8 cellular contexts compared by ENCODE assay signal in genomic region chr5:36150676-36151433, GRCh38. TPM values are rescaled to one million over a fixed set of nuclear protein-coding genes. Genes with fewer than 3 reads are reported as not detected.
DNase-seq lines count a peak whose midpoint lies in the region; ATAC-seq, FAIRE-seq and TF ChIP-seq lines count a peak whose summit lies in the region.

No MANE protein-coding gene starts in this region.

- H2AFZ ChIP-seq in H1 (ENCODE audit: low read length) = peak overlapping the region; percentile 65

- H3K27ac ChIP-seq in H1 (ENCODE audit: low read depth, low read length) = no peak overlapping the region

- peaks cover 0 to 30% of the 10 kb centered on the region in 2 experiments; a peak in 3 of 4 replicates for H3K79me2 ChIP-seq in H1 (ENCODE audit: control insufficient read depth in 1 of 2, insufficient read depth in 2 of 2, low read length in 2 of 2)

- H2AK5ac ChIP-seq in H1 (ENCODE audit: low read depth, low read length) = no peak overlapping the region

- 11% methylated on average over 23 of the region's 23 CpGs; no CpG with 5 or more reads in 1 of the 2 experiments for WGBS in H1 (ENCODE audit: extremely low coverage in 1 of 2, insufficient coverage in 1 of 2, insufficient read length in 1 of 2, insufficient replicate concordance in 2 of 2, low coverage in 1 of 2, low lambda C conversion rate in 2 of 2, missing lambda C conversion rate in 1 of 2), 2 experiments

- H3K23ac ChIP-seq in H1 (ENCODE audit: insufficient read length) = no peak overlapping the region

- CTCF ChIA-PET in activated CD8-positive, alpha-beta T cell treated with anti-CD3 and anti-CD28 coated beads for 36 hours (lab: Charles Lee) = interaction anchor here (0.7 to 1.9 kb wide), 5 partner anchors 10 to 1306 kb away, joined by 3 to 11 read pairs (median 4); partner anchors contain the start of gene NADK2
- CTCF ChIA-PET in H1 (lab: Charles Lee; ENCODE audit: partially characterized antibody) = interaction anchor here (0.9 to 6.1 kb wide), 8 partner anchors 9 to 187 kb away, joined by 3 to 44 read pairs (median 5); partner anchors contain the start of gene NADK2

- no peak overlapping the region for H3K14ac ChIP-seq in H1 (ENCODE audit: insufficient read length)

- FAIRE-seq in H1 (lab: Jason Lieb, UNC) = no peak

- no peak overlapping the region for H3K4ac ChIP-seq in H1 (replicated peaks; ENCODE audit: insufficient read length, low read depth, low read length)

- H3K27ac Mint-ChIP-seq in activated CD8-positive, alpha-beta T cell treated with anti-CD3 and anti-CD28 coated beads for 36 hours = peak overlapping the region; percentile 89

- no peak overlapping the region for H4K91ac ChIP-seq in H1 (replicated peaks; ENCODE audit: insufficient read length, low read length)

- TF ChIP-seq EP300 in H1 (IDR thresholded peaks at IDR 0.05; ENCODE audit: borderline replicate concordance in 1 of 2, low read depth in 2 of 2, low read length in 2 of 2) = no peak

- H4K8ac ChIP-seq in H1 (ENCODE audit: extremely low read depth, insufficient read depth, low read length) = peak overlapping the region; percentile 81; the same call in 1 of the 2 replicates

- peak overlapping the region; percentile 85 to 90 (median 86) for H3K4me3 ChIP-seq in H1 (ENCODE audit: extremely low read depth in 1 of 4, insufficient read depth in 2 of 4, low read depth in 3 of 4, low read length in 4 of 4)

- DNase-seq in DMS53 (lab: John Stamatoyannopoulos, UW) (peak; percentile 48), DMS53 treated with DMSO at 0.1 percent for 48 hours (lab: John Stamatoyannopoulos, UW; ENCODE audit: unreplicated experiment) (no peak), NCI-H460 (ENCODE audit: extremely low read depth, low read depth) (peak; percentile 18), H1 (ENCODE audit: low read depth in 1 of 2, low spot score in 2 of 2) (peak in 1 of 2 experiments; percentile 54), midbrain (lab: John Stamatoyannopoulos, UW) (peak; percentile 34)
- DNase-seq in activated CD8-positive, alpha-beta T cell treated with anti-CD3 and anti-CD28 coated beads for 36 hours = peak; percentile 85
- DNase-seq in stimulated activated naive CD4-positive, alpha-beta T cell treated with Interleukin-2 at 50 U/mL for 16 hours (lab: John Stamatoyannopoulos, UW) = peak; percentile 37

- H3K9ac ChIP-seq in H1 (replicated peaks in 1 of 4; ENCODE audit: extremely low read depth in 1 of 4, low read depth in 3 of 4, low read length in 3 of 4) = peak overlapping the region in 3 of 4 experiments; percentile 52 to 64 (median 63); a peak in 6 of 7 replicates

- POLR2A ChIA-PET in activated CD8-positive, alpha-beta T cell treated with anti-CD3 and anti-CD28 coated beads for 36 hours (lab: Charles Lee) = interaction anchor here (0.6 to 3.5 kb wide), 9 partner anchors 9 to 725 kb away, joined by 3 to 34 read pairs (median 4); partner anchors contain the start of gene NADK2
- POLR2A ChIA-PET in H1 (lab: Charles Lee; ENCODE audit: partially characterized antibody) = interaction anchor here (0.5 to 2.4 kb wide), 5 partner anchors 9 to 996 kb away, joined by 3 to 13 read pairs (median 4); partner anchors contain the start of gene UGT3A2

- TF ChIP-seq RAD21 in H1 (IDR thresholded peaks at IDR 0.05 in 1 of 2, conservative IDR thresholded peaks at IDR 0.05 in 1 of 2; ENCODE audit: low read depth in 2 of 2, low read length in 2 of 2) = no peak

- H3K4me2 ChIP-seq in H1 (ENCODE audit: insufficient read depth in 1 of 2, low read depth in 2 of 2, low read length in 2 of 2) = peak overlapping the region; percentile 94 to 96

- no peak for TF ChIP-seq CTCF in activated CD8-positive, alpha-beta T cell treated with anti-CD3 and anti-CD28 coated beads for 36 hours (IDR thresholded peaks at IDR 0.05)
- TF ChIP-seq CTCF in H1 (IDR thresholded peaks at IDR 0.05; ENCODE audit: control extremely low read depth in 1 of 3, insufficient read depth in 1 of 3, low read depth in 1 of 3, low read length in 3 of 3) = no peak

- peaks cover 52% of the 10 kb centered on the region for H3K4me1 Mint-ChIP-seq in activated CD8-positive, alpha-beta T cell treated with anti-CD3 and anti-CD28 coated beads for 36 hours (ENCODE audit: low read depth)

- peaks cover 0 to 5% (median 2%) of the 10 kb centered on the region in 4 experiments; a peak in 3 of 7 replicates for H3K4me1 ChIP-seq in H1 (replicated peaks in 1 of 4; ENCODE audit: control insufficient read depth in 3 of 4, insufficient read depth in 4 of 4, low read length in 3 of 4)

- peaks cover 0 to 27% (median 7%) of the 10 kb centered on the region in 4 experiments; a peak in 5 of 8 replicates for H3K36me3 ChIP-seq in H1 (ENCODE audit: control insufficient read depth in 2 of 4, insufficient read depth in 4 of 4, low read length in 3 of 4)

- H4K20me1 ChIP-seq in H1 (replicated peaks in 1 of 2; ENCODE audit: control insufficient read depth in 1 of 2, insufficient read depth in 2 of 2, low read length in 2 of 2) = no peaks in the 10 kb centered on the region

- no peak overlapping the region for H2BK20ac ChIP-seq in H1 (ENCODE audit: low read length)

- H3K18ac ChIP-seq in H1 (ENCODE audit: extremely low read depth, low read length) = no peak overlapping the region

- no peak overlapping the region for H2BK5ac ChIP-seq in H1 (ENCODE audit: low read depth, low read length)

- peaks cover 34% of the 10 kb centered on the region for H3K36me3 Mint-ChIP-seq in activated CD8-positive, alpha-beta T cell treated with anti-CD3 and anti-CD28 coated beads for 36 hours (ENCODE audit: low read depth)

- H3K79me1 ChIP-seq in H1 (ENCODE audit: low read depth, low read length) = no peaks in the 10 kb centered on the region

- ATAC-seq in HG03159 (IDR thresholded peaks at IDR 0.05; ENCODE audit: unreplicated experiment) = peak; percentile 34
- peak; percentile 55 for ATAC-seq in activated CD8-positive, alpha-beta T cell treated with anti-CD3 and anti-CD28 coated beads for 36 hours

- H3K9me3 Mint-ChIP-seq in activated CD8-positive, alpha-beta T cell treated with anti-CD3 and anti-CD28 coated beads for 36 hours = no peaks in the 10 kb centered on the region

- peaks cover 12% of the 10 kb centered on the region; the same call in 1 of the 2 replicates for H3K23me2 ChIP-seq in H1 (ENCODE audit: low read depth, low read length)

- no peak overlapping the region for H2BK120ac ChIP-seq in H1 (replicated peaks; ENCODE audit: low read depth, low read length)

- peak overlapping the region; percentile 19 for H3K56ac ChIP-seq in H1 (replicated peaks; ENCODE audit: insufficient read length, low read depth, low read length)

- no peak overlapping the region for H2BK12ac ChIP-seq in H1 (ENCODE audit: low read depth, low read length)

- peak overlapping the region; percentile 99 for H3K4me3 Mint-ChIP-seq in activated CD8-positive, alpha-beta T cell treated with anti-CD3 and anti-CD28 coated beads for 36 hours

- H2BK15ac ChIP-seq in H1 (ENCODE audit: low read length) = no peak overlapping the region

- H3K27me3 Mint-ChIP-seq in activated CD8-positive, alpha-beta T cell treated with anti-CD3 and anti-CD28 coated beads for 36 hours = no peaks in the 10 kb centered on the region

- TF ChIP-seq POLR2A in H1 (IDR thresholded peaks at IDR 0.05; ENCODE audit: control extremely low read depth in 1 of 2, low read depth in 2 of 2, low read length in 2 of 2) = peak in 1 of 2 experiments; percentile 48; a peak in 1 of 3 replicates

- intact Hi-C loops in activated CD8-positive, alpha-beta T cell treated with anti-CD3 and anti-CD28 coated beads for 36 hours (cut with micrococcal nuclease) = loop anchor here (5.0 kb wide), 1 partner anchor 91 kb away; the partner anchor contains the start of gene NADK2

- no peaks in the 10 kb centered on the region for H3K9me3 ChIP-seq in H1 (ENCODE audit: insufficient read depth in 2 of 2, low read depth in 1 of 2, low read length in 1 of 2)

- no peak overlapping the region for H4K5ac ChIP-seq in H1 (ENCODE audit: insufficient read length, low read depth, low read length)

- H3K27me3 ChIP-seq in H1 (replicated peaks in 1 of 4; ENCODE audit: control insufficient read depth in 3 of 4, extremely low read depth in 1 of 4, insufficient read depth in 3 of 4, low read length in 3 of 4) = no peaks in the 10 kb centered on the region

TF ChIP-seq in H1, 55 proteins besides CTCF, POLR2A, EP300 and RAD21 (continues in another document):
- TF ChIP-seq SP4 (IDR thresholded peaks at IDR 0.05; ENCODE audit: low read length) = 0 out of 2 replicates have a peak, but pooled peaks have one; percentile 9
- peak; percentile 96 for TF ChIP-seq CREB1 (IDR thresholded peaks at IDR 0.05)

RNA-seq across cellular contexts. Expression of gene LMBRD2, which starts 0.8 kb away (rescaled TPM):
- 9.7 and 11.5 TPM in 2 replicates for total RNA-seq in NCI-H460 (2014; rRNA removed; shearing (Covaris generic))
- 5.6 and 10.9 TPM in 2 replicates for polyA plus RNA-seq in NCI-H460 (2014; cell fraction: nucleus; rRNA removed)
- 10 to 100 TPM in 1 of 2 experiments, 1 to 10 TPM in 1; 9.9 to 10.8 TPM for total RNA-seq in activated CD8-positive, alpha-beta T cell treated with anti-CD3 and anti-CD28 coated beads for 36 hours
- 3.9 and 4.1 TPM in 2 replicates for total RNA-seq in H1 (2021; fragmentation: NEBNext Ultra II Directional; extraction: Animal tissue kit (Norgen Biotek cat#: 25700))
- polyA plus RNA-seq in H1 (2011; rRNA removed) = 0.89 and 1.1 TPM in 2 replicates
- 1.6 TPM for polyA plus RNA-seq in H1 (2011; cell fraction: cytosol; rRNA removed)
- 1.1 TPM for polyA plus RNA-seq in H1 (2011; cell fraction: nucleus; rRNA removed)
- polyA plus RNA-seq in H1 (2012, experiment 1 of 2) = 0.88 to 1.7 TPM (median 1.2 TPM) in 4 replicates
- polyA plus RNA-seq in H1 (2012, experiment 2 of 2) = 0.08 TPM
- polyA plus RNA-seq in H1 (2013, experiment 1 of 2) = 3.8 TPM
- polyA plus RNA-seq in H1 (2013, experiment 2 of 2) = 4.9 TPM
- 4.6 and 6.9 TPM in 2 replicates for polyA minus RNA-seq in H1 (2011; rRNA and poly(A)+ RNA removed)
- 5.9 TPM for polyA minus RNA-seq in H1 (2011; cell fraction: cytosol; rRNA and poly(A)+ RNA removed)
- 8.1 TPM for polyA minus RNA-seq in H1 (2011; cell fraction: nucleus; rRNA and poly(A)+ RNA removed)

RNA-seq across cellular contexts. Expression of gene SKP2, which starts 1.1 kb away (rescaled TPM):
- total RNA-seq in NCI-H460 (2014; rRNA removed; shearing (Covaris generic)) = 33.3 and 35.0 TPM in 2 replicates
- 37.3 and 60.3 TPM in 2 replicates for polyA plus RNA-seq in NCI-H460 (2014; cell fraction: nucleus; rRNA removed)
- total RNA-seq in activated CD8-positive, alpha-beta T cell treated with anti-CD3 and anti-CD28 coated beads for 36 hours = 10 to 100 TPM; 55.8 to 60.2 TPM
- total RNA-seq in H1 (2021; fragmentation: NEBNext Ultra II Directional; extraction: Animal tissue kit (Norgen Biotek cat#: 25700)) = 104 TPM in 2 replicates
- 44.3 and 49.9 TPM in 2 replicates for polyA plus RNA-seq in H1 (2011; rRNA removed)
- polyA plus RNA-seq in H1 (2011; cell fraction: cytosol; rRNA removed) = 57.4 TPM
- polyA plus RNA-seq in H1 (2011; cell fraction: nucleus; rRNA removed) = 39.0 TPM
- polyA plus RNA-seq in H1 (2012, experiment 1 of 2) = 51.0 to 89.4 TPM (median 62.0 TPM) in 4 replicates
- polyA plus RNA-seq in H1 (2012, experiment 2 of 2) = 21.8 TPM
- 56.4 TPM for polyA plus RNA-seq in H1 (2013, experiment 1 of 2)
- polyA plus RNA-seq in H1 (2013, experiment 2 of 2) = 59.0 TPM
- polyA minus RNA-seq in H1 (2011; rRNA and poly(A)+ RNA removed) = 88.9 and 129 TPM in 2 replicates
- polyA minus RNA-seq in H1 (2011; cell fraction: cytosol; rRNA and poly(A)+ RNA removed) = 57.6 TPM
- polyA minus RNA-seq in H1 (2011; cell fraction: nucleus; rRNA and poly(A)+ RNA removed) = 49.6 TPM
